Comparison of ENCODE assay signal across 21 cellular contexts in genomic region chr19:55464039-55464668, GRCh38. TPM values are rescaled to one million over a fixed set of nuclear protein-coding genes. Genes with fewer than 3 reads are reported as not detected.
DNase-seq lines count a peak whose midpoint lies in the region; ATAC-seq and TF ChIP-seq lines count a peak whose summit lies in the region.
"Had no signal": no experiment of that assay in that cellular context is flagged by ENCODE, and none has a peak within 500 bp of the region (broad histone marks: within the 10 kb centered on the region; RNA-seq: fewer than 3 reads in every experiment).

No MANE protein-coding gene starts in this region.

- WGBS in right cardiac atrium = 72% methylated on average over 23 of the region's 23 CpGs
- 76 to 78% methylated on average over 15 to 23 of the region's 23 CpGs for WGBS in endodermal cell (ENCODE audit: insufficient coverage in 1 of 2, insufficient read length in 1 of 2), 2 experiments
- WGBS in neuronal stem cell (ENCODE audit: extremely low coverage in 2 of 2, insufficient read length in 2 of 2, insufficient replicate concordance in 1 of 2), 2 donors = no CpG with 5 or more reads among the region's 23 CpGs

- no peak overlapping the region for H3K4me3 ChIP-seq in right cardiac atrium (ENCODE audit: low read length)
- no peak overlapping the region for H3K4me3 ChIP-seq in right atrium auricular region
- peak overlapping the region; percentile 52 for H3K4me3 ChIP-seq in HUES6 (ENCODE audit: low read depth, low read length)
- no peak overlapping the region for H3K4me3 ChIP-seq in endodermal cell (ENCODE audit: low read length)
- H3K4me3 ChIP-seq in neuronal stem cell (ENCODE audit: low read length in 2 of 2) = no peak overlapping the region
- H3K4me3 ChIP-seq: GM23248 had no signal

- intact Hi-C loops in right cardiac atrium (cut with DNase I) = no loop called here

- peak overlapping the region; percentile 89 for H2BK5ac ChIP-seq in neuronal stem cell (ENCODE audit: low read length)

- H3K4me1 ChIP-seq in right cardiac atrium (ENCODE audit: control insufficient read depth, insufficient read depth, low read length) (peaks cover 1% of the 10 kb centered on the region), right atrium auricular region (peaks cover 0 to 39% of the 10 kb centered on the region in 2 donors), HUES6 (ENCODE audit: control insufficient read depth, insufficient read depth, low read length) (peaks cover 41% of the 10 kb centered on the region), endodermal cell (ENCODE audit: control insufficient read depth, insufficient read depth, low read length) (peaks cover 4% of the 10 kb centered on the region), neuronal stem cell (ENCODE audit: control insufficient read depth in 2 of 2, insufficient read depth in 1 of 2, low read depth in 1 of 2, low read length in 2 of 2) (peaks cover 17 to 36% of the 10 kb centered on the region in 2 donors)

- H3K4ac ChIP-seq in neuronal stem cell (ENCODE audit: low read length) = peak overlapping the region; percentile 94

- H4K91ac ChIP-seq in neuronal stem cell (ENCODE audit: low read depth, low read length, poor library complexity) = peak overlapping the region; percentile 89

- H3K27ac ChIP-seq in right cardiac atrium (ENCODE audit: low read length) = no peak overlapping the region
- no peak overlapping the region for H3K27ac ChIP-seq in right atrium auricular region
- peak overlapping the region; percentile 56; the same call in 1 of the 2 replicates for H3K27ac ChIP-seq in HUES6 (ENCODE audit: low read depth, low read length)
- no peak overlapping the region for H3K27ac ChIP-seq in endodermal cell (ENCODE audit: low read depth, low read length)
- H3K27ac ChIP-seq in neuronal stem cell (replicated peaks; ENCODE audit: low read length) = peak overlapping the region; percentile 56
- H3K27ac ChIP-seq: GM23248 had no signal

- peak overlapping the region; percentile 48 for H3K4me2 ChIP-seq in neuronal stem cell (ENCODE audit: insufficient read depth, low read length, poor library complexity, severe bottlenecking)
- H3K4me2 ChIP-seq: SK-N-SH had no signal

- H3K4me1 Mint-ChIP-seq in endodermal cell = peaks cover 18% of the 10 kb centered on the region

- peak overlapping the region; percentile 95 for H2BK120ac ChIP-seq in neuronal stem cell (ENCODE audit: low read depth, low read length)

- H3K18ac ChIP-seq in neuronal stem cell (ENCODE audit: low read length) = peak overlapping the region; percentile 95

- H4K8ac ChIP-seq in neuronal stem cell (ENCODE audit: low read depth, low read length) = peak overlapping the region; percentile 86

- no peaks in the 10 kb centered on the region for H3K36me3 ChIP-seq in right atrium auricular region
- no peaks in the 10 kb centered on the region for H3K36me3 ChIP-seq in HUES6 (ENCODE audit: control insufficient read depth, insufficient read depth, low read length)
- H3K36me3 ChIP-seq in endodermal cell (ENCODE audit: control insufficient read depth, insufficient read depth, low read length) = no peaks in the 10 kb centered on the region
- H3K36me3 ChIP-seq in neuronal stem cell (replicated peaks in 1 of 2; ENCODE audit: control insufficient read depth in 2 of 2, insufficient read depth in 2 of 2, low read length in 2 of 2) = no peaks in the 10 kb centered on the region

- no peaks in the 10 kb centered on the region for H3K36me3 Mint-ChIP-seq in endodermal cell (ENCODE audit: low read depth)

- H3K14ac ChIP-seq in neuronal stem cell (ENCODE audit: low read length) = peak overlapping the region; percentile 91

- DNase-seq in right cardiac atrium (peak in 2 of 3 donors; percentile 45 to 65), right atrium auricular region (ENCODE audit: low spot score) (no peak), endodermal cell (peak; percentile 56), neuronal stem cell (ENCODE audit: low spot score) (no peak), NCI-H2171 treated with DMSO at 0.1 percent for 48 hours (lab: John Stamatoyannopoulos, UW) (no peak)
- DNase-seq: DMS79, GM23248, KBM-7, NCI-H1092, NCI-H1930, NCI-H226, NCI-H510A treated with DMSO at 0.1 percent for 48 hours, NCI-H748 treated with DMSO at 0.1 percent for 48 hours, SIG-M5, SK-N-SH had no signal

- H3K9me3 ChIP-seq in right cardiac atrium (ENCODE audit: control insufficient read depth, low read length) = no peaks in the 10 kb centered on the region
- H3K9me3 ChIP-seq in right atrium auricular region = no peaks in the 10 kb centered on the region
- no peaks in the 10 kb centered on the region for H3K9me3 ChIP-seq in HUES6 (ENCODE audit: control insufficient read depth, insufficient read depth, low read depth, low read length)
- H3K9me3 ChIP-seq in endodermal cell (ENCODE audit: control insufficient read depth, low read length) = no peaks in the 10 kb centered on the region
- peaks cover 0 to 4% of the 10 kb centered on the region in 2 donors for H3K9me3 ChIP-seq in neuronal stem cell (replicated peaks in 1 of 2; ENCODE audit: control insufficient read depth in 2 of 2, insufficient read depth in 1 of 2, low read depth in 1 of 2, low read length in 2 of 2)
- H3K9me3 ChIP-seq: SK-N-SH had no signal

- no peak overlapping the region for H3K27ac Mint-ChIP-seq in endodermal cell

- peaks cover 38% of the 10 kb centered on the region for H3K27me3 Mint-ChIP-seq in endodermal cell (ENCODE audit: insufficient read depth)

- H3K9ac ChIP-seq in HUES6 (ENCODE audit: low read length) = peak overlapping the region; percentile 43
- H3K9ac ChIP-seq in endodermal cell (ENCODE audit: extremely low read depth, low read length, poor library complexity, severe bottlenecking) = no peak overlapping the region
- H3K9ac ChIP-seq in neuronal stem cell (ENCODE audit: low read depth, low read length, poor library complexity) = no peak overlapping the region
- H3K9ac ChIP-seq: GM23248, SK-N-SH had no signal

- peak overlapping the region; percentile 95 for H2BK15ac ChIP-seq in neuronal stem cell (ENCODE audit: low read length)

- peak overlapping the region; percentile 47 for H3K23ac ChIP-seq in neuronal stem cell (ENCODE audit: low read depth, low read length, poor library complexity)

- no peaks in the 10 kb centered on the region for H3K79me1 ChIP-seq in neuronal stem cell (ENCODE audit: low read depth, low read length)

- H2BK12ac ChIP-seq in neuronal stem cell (ENCODE audit: low read length) = peak overlapping the region; percentile 82

- TF ChIP-seq CTCF in right atrium auricular region (IDR thresholded peaks at IDR 0.05) (no peak), endodermal cell (conservative IDR thresholded peaks at IDR 0.05) (no peak)

- H3K27me3 ChIP-seq in right cardiac atrium (ENCODE audit: control insufficient read depth, insufficient read depth) (no peaks in the 10 kb centered on the region), right atrium auricular region (no peaks in the 10 kb centered on the region), HUES6 (ENCODE audit: control insufficient read depth, insufficient read depth, low read length) (peaks cover 62% of the 10 kb centered on the region), endodermal cell (ENCODE audit: control insufficient read depth, insufficient read depth, low read length, poor library complexity, severe bottlenecking) (no peaks in the 10 kb centered on the region), neuronal stem cell (ENCODE audit: control insufficient read depth in 3 of 3, insufficient read depth in 3 of 3, low read depth in 1 of 3, low read length in 3 of 3) (peaks cover 0 to 40% (median 0%) of the 10 kb centered on the region in 3 experiments)

- no peak for ATAC-seq in right cardiac atrium
- ATAC-seq in esophagus mucosa = no peak
- ATAC-seq in HG03442 (IDR thresholded peaks at IDR 0.05; ENCODE audit: unreplicated experiment) = no peak
- ATAC-seq: Panc1 had no signal

- peak overlapping the region; percentile 98 for H2AK5ac ChIP-seq in neuronal stem cell (ENCODE audit: low read depth, low read length)

- H3K9me3 Mint-ChIP-seq in endodermal cell = no peaks in the 10 kb centered on the region

- H3K4me3 Mint-ChIP-seq in endodermal cell = peak overlapping the region; percentile 42

- H2AFZ ChIP-seq in neuronal stem cell (ENCODE audit: low read length) = peak overlapping the region; percentile 53
- H2AFZ ChIP-seq: GM23248 had no signal

RNA-seq across cellular contexts. Expression of gene C19orf85, which starts 0.4 kb away (rescaled TPM):
- not detected for total RNA-seq in right cardiac atrium
- not detected for polyA plus RNA-seq in right cardiac atrium
- not detected for total RNA-seq in right atrium auricular region
- total RNA-seq in endodermal cell = 1 to 10 TPM in 1 of 2 donors, under 1 TPM in 1; 0.62 to 2.3 TPM
- 0.39 TPM for polyA plus RNA-seq in endodermal cell (2013, experiment 1 of 2)
- not detected for polyA plus RNA-seq in endodermal cell (2013, experiment 2 of 2)
- 2.1 TPM for polyA plus RNA-seq in neuronal stem cell (2013, experiment 1 of 2)
- polyA plus RNA-seq in neuronal stem cell (2013, experiment 2 of 2) = 2.3 TPM
- not detected for total RNA-seq in esophagus mucosa
- total RNA-seq: A172, GM23248 had no signal
- polyA plus RNA-seq: AG04450, GM23248, SK-N-SH had no signal

RNA-seq across cellular contexts. Expression of gene ISOC2, which starts 2.7 kb away (rescaled TPM):
- 10 to 100 TPM; 49.6 to 73.9 (median 62.0) TPM for total RNA-seq in right cardiac atrium
- polyA plus RNA-seq in right cardiac atrium = 111 TPM
- total RNA-seq in right atrium auricular region = 10 to 100 TPM; 87.0 to 92.2 TPM
- 10 to 100 TPM; 35.9 to 39.2 TPM for total RNA-seq in endodermal cell
- polyA plus RNA-seq in endodermal cell (2013, experiment 1 of 2) = 30.9 TPM
- polyA plus RNA-seq in endodermal cell (2013, experiment 2 of 2) = 30.8 TPM
- polyA plus RNA-seq in neuronal stem cell (2013, experiment 1 of 2) = 26.8 TPM
- polyA plus RNA-seq in neuronal stem cell (2013, experiment 2 of 2) = 26.2 TPM
- total RNA-seq in esophagus mucosa = 41.9 TPM

RNA-seq across cellular contexts. Expression of gene ZNF628, which starts 12.3 kb away (rescaled TPM):
- total RNA-seq in right cardiac atrium = 1 to 10 TPM; 5.6 to 8.1 (median 6.7) TPM
- 7.7 TPM for polyA plus RNA-seq in right cardiac atrium
- 10 to 100 TPM in 1 of 2 donors, 1 to 10 TPM in 1; 5.6 to 13.2 TPM for total RNA-seq in right atrium auricular region
- total RNA-seq in endodermal cell = 10 to 100 TPM in 1 of 2 donors, 1 to 10 TPM in 1; 9.9 to 12.6 TPM
- 8.9 TPM for polyA plus RNA-seq in endodermal cell (2013, experiment 1 of 2)
- polyA plus RNA-seq in endodermal cell (2013, experiment 2 of 2) = 11.8 TPM
- polyA plus RNA-seq in neuronal stem cell (2013, experiment 1 of 2) = 8.4 TPM
- polyA plus RNA-seq in neuronal stem cell (2013, experiment 2 of 2) = 8.7 TPM
- 3.7 TPM for total RNA-seq in esophagus mucosa

RNA-seq across cellular contexts. Expression of gene NAT14, which starts 20.8 kb away (rescaled TPM):
- total RNA-seq in right cardiac atrium = 10 to 100 TPM; 13.6 to 20.8 (median 15.0) TPM
- polyA plus RNA-seq in right cardiac atrium = 15.8 TPM
- total RNA-seq in right atrium auricular region = 1 to 10 TPM; 2.3 to 7.0 TPM
- 10 to 100 TPM; 51.3 to 67.1 TPM for total RNA-seq in endodermal cell
- 66.6 TPM for polyA plus RNA-seq in endodermal cell (2013, experiment 1 of 2)
- 69.7 TPM for polyA plus RNA-seq in endodermal cell (2013, experiment 2 of 2)
- 117 TPM for polyA plus RNA-seq in neuronal stem cell (2013, experiment 1 of 2)
- 115 TPM for polyA plus RNA-seq in neuronal stem cell (2013, experiment 2 of 2)
- total RNA-seq in esophagus mucosa = 7.5 TPM

RNA-seq across cellular contexts. Expression of gene SHISA7, which starts 21.1 kb away (rescaled TPM):
- total RNA-seq in right cardiac atrium (not detected), right atrium auricular region (not detected), endodermal cell (not detected), esophagus mucosa (not detected)
- 0.05 TPM for polyA plus RNA-seq in right cardiac atrium
- polyA plus RNA-seq in endodermal cell (2013, experiment 1 of 2) = 1.3 TPM
- 0.95 TPM for polyA plus RNA-seq in endodermal cell (2013, experiment 2 of 2)
- 0.33 TPM for polyA plus RNA-seq in neuronal stem cell (2013, experiment 1 of 2)
- 0.30 TPM for polyA plus RNA-seq in neuronal stem cell (2013, experiment 2 of 2)
- total RNA-seq: A172, GM23248 had no signal
- polyA plus RNA-seq: AG04450, GM23248 had no signal

Comparison
In these comparisons a context has a peak if more than half of its experiments do, and no peak if none do; other contexts are left out.
1. DNase-seq: peak in right cardiac atrium (2 of 3) and endodermal cell (single experiment); none in right atrium auricular region (single experiment), neuronal stem cell (single experiment) and NCI-H2171 treated with DMSO at 0.1 percent for 48 hours (single experiment).
2. H3K27ac ChIP-seq: peak in HUES6 (single experiment) and neuronal stem cell (single experiment); none in right cardiac atrium (single experiment), right atrium auricular region (0 of 2) and endodermal cell (single experiment).